1 cellular context compared by ENCODE assay signal in genomic region chr9:136744747-136745146, GRCh38.
A peak's percentile ranks its signal among the peaks of the same experiment; 100 is the strongest.
TF ChIP-seq lines count a peak whose summit lies in the region.

No MANE protein-coding gene starts in this region.

TF ChIP-seq in K562, 482 proteins besides CTCF, POLR2A, EP300 and RAD21:
- peak; percentile 27 for TF ChIP-seq PCBP1 (IDR thresholded peaks at IDR 0.05; ENCODE audit: low read depth, low read length, poor library complexity, severe bottlenecking)
- TF ChIP-seq SRSF1 (IDR thresholded peaks at IDR 0.05; ENCODE audit: low read depth, low read length): no peak
